8 cellular contexts compared by ENCODE assay signal in the genomic region with DNA sequence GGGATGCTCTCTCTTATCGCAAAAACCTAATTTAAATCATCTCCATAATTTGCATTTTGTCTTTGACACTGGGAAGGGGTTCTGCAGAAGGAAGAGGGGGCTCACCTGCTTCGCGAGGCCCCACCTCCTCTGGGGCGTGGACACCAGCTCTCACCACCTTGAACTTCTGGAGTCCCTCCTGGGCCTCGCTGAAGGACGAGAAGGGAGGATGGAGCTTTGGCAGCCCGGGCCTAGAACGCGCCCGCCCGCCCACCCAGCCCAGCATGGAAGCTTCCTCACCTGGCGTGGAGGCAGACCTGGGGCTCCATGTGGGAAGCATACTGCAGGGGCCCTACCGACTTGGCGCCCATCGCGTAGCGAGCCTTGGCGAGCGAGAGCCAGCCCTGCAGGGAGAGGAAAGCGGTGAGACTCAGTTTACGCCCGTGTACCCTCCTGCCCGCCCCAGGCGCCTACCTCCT. TPM values are rescaled to one million over a fixed set of nuclear protein-coding genes. Genes with fewer than 3 reads are reported as not detected.
DNase-seq lines count a peak whose midpoint lies in the region; ATAC-seq, FAIRE-seq and TF ChIP-seq lines count a peak whose summit lies in the region.

No MANE protein-coding gene starts in this region.

- H3K9me3 ChIP-seq in gastroesophageal sphincter (no peaks in the 10 kb centered on the region), gastrocnemius medialis (no peaks in the 10 kb centered on the region)

- DNase-seq in NCI-H748 (lab: John Stamatoyannopoulos, UW; ENCODE audit: unreplicated experiment) (peak; percentile 62), NCI-H748 treated with DMSO at 0.1 percent for 48 hours (lab: John Stamatoyannopoulos, UW) (no peak), WTC11 (ENCODE audit: low spot score) (no peak), gastrocnemius medialis (no peak), H54 (ENCODE audit: insufficient read length, low spot score) (no peak)

- H3K36me3 ChIP-seq in gastroesophageal sphincter, result peaks cover 0 to 61% of the 10 kb centered on the region in 2 donors
- peaks cover 0 to 31% of the 10 kb centered on the region in 2 donors for H3K36me3 ChIP-seq in gastrocnemius medialis

- 16 to 19% methylated on average over 3 to 6 of the region's 24 CpGs for WGBS in gastroesophageal sphincter (ENCODE audit: low coverage in 1 of 2), 2 donors

- intact Hi-C loops in gastrocnemius medialis (cut with DNase I; ENCODE audit: low total_unique reads), result loop anchor here (1.0 to 5.0 kb wide), 5 partner anchors 14 to 1331 kb away; a partner anchor contains a TSS

- H3K9me3 Mint-ChIP-seq in WTC11, result no peaks in the 10 kb centered on the region

- H3K27ac Mint-ChIP-seq in WTC11, result peak overlapping the region; percentile 98

- peaks cover 19% of the 10 kb centered on the region for H3K4me1 Mint-ChIP-seq in WTC11

- H3K27me3 Mint-ChIP-seq in WTC11 (ENCODE audit: low read depth), result peaks cover 4% of the 10 kb centered on the region; the same call in 1 of the 2 replicates

- no peak for FAIRE-seq in H54 (lab: Jason Lieb, UNC)

- CTCF ChIA-PET in WTC11 (lab: Charles Lee), result interaction anchor here (0.7 to 2.6 kb wide), 9 partner anchors 8 to 160 kb away, joined by 3 to 26 read pairs (median 7); a partner anchor contains a TSS

- H3K4me3 ChIP-seq in gastroesophageal sphincter (peak overlapping the region; percentile 62 to 70), gastrocnemius medialis (peak overlapping the region; percentile 73 to 99 (median 85))

- POLR2A ChIA-PET in WTC11 (lab: Charles Lee), result interaction anchor here (0.7 to 1.7 kb wide), 7 partner anchors 8 to 160 kb away, joined by 3 to 8 read pairs (median 4); a partner anchor contains a TSS

- H3K4me3 Mint-ChIP-seq in WTC11, result peak overlapping the region; percentile 100

- in situ Hi-C loops in gastrocnemius medialis (cut with MboI; ENCODE audit: low sequenced_read_pairs in 4 of 4), result loop anchor here in 3 of 4 donors (25.0 kb wide), 2 partner anchors 154 to 404 kb away; a partner anchor contains a TSS

- no peak for TF ChIP-seq EP300 in gastroesophageal sphincter (IDR thresholded peaks at IDR 0.05)

- H3K4me1 ChIP-seq in gastroesophageal sphincter (peaks cover 0 to 40% (median 16%) of the 10 kb centered on the region in 3 donors), gastrocnemius medialis (peaks cover 14 to 21% of the 10 kb centered on the region in 2 donors)

- ATAC-seq in HG03108 (IDR thresholded peaks at IDR 0.05; ENCODE audit: unreplicated experiment) (peak; percentile 4), WTC11 (peak; percentile 3), gastroesophageal sphincter (no peak), gastrocnemius medialis (no peak), HG03342 (IDR thresholded peaks at IDR 0.05; ENCODE audit: unreplicated experiment) (no peak)

- H3K27me3 ChIP-seq in gastroesophageal sphincter (no peaks in the 10 kb centered on the region), gastrocnemius medialis (no peaks in the 10 kb centered on the region)

- TF ChIP-seq CTCF in WTC11 (IDR thresholded peaks at IDR 0.05), result no peak
- TF ChIP-seq CTCF in gastroesophageal sphincter (IDR thresholded peaks at IDR 0.05), result no peak
- TF ChIP-seq CTCF in gastrocnemius medialis (IDR thresholded peaks at IDR 0.05 in 4 of 5, conservative IDR thresholded peaks at IDR 0.05 in 1 of 5), result no peak

- H3K27ac ChIP-seq in gastroesophageal sphincter (peak overlapping the region; percentile 84 to 96 (median 94)), gastrocnemius medialis (peak overlapping the region; percentile 87 to 91 (median 88))

- peaks cover 47% of the 10 kb centered on the region for H3K36me3 Mint-ChIP-seq in WTC11

- TF ChIP-seq POLR2A in gastroesophageal sphincter (IDR thresholded peaks at IDR 0.05), result no peak
- no peak for TF ChIP-seq POLR2A in gastrocnemius medialis (IDR thresholded peaks at IDR 0.05)
- no peak for TF ChIP-seq POLR2A in H54 (IDR thresholded peaks at IDR 0.05; ENCODE audit: low read depth, low read length)

TF ChIP-seq in WTC11, 78 proteins besides CTCF, POLR2A, EP300 and RAD21:
- TF ChIP-seq GTF2I (CRISPR knock-in tag; conservative IDR thresholded peaks at IDR 0.05) (no peak), CREM (CRISPR knock-in tag; IDR thresholded peaks at IDR 0.05) (0 out of 2 replicates have a peak, but pooled peaks have one; percentile 54), ZNF416 (CRISPR knock-in tag; IDR thresholded peaks at IDR 0.05) (peak; percentile 54; the same call in 1 of the 2 replicates)
- TF ChIP-seq, protein P1, sequence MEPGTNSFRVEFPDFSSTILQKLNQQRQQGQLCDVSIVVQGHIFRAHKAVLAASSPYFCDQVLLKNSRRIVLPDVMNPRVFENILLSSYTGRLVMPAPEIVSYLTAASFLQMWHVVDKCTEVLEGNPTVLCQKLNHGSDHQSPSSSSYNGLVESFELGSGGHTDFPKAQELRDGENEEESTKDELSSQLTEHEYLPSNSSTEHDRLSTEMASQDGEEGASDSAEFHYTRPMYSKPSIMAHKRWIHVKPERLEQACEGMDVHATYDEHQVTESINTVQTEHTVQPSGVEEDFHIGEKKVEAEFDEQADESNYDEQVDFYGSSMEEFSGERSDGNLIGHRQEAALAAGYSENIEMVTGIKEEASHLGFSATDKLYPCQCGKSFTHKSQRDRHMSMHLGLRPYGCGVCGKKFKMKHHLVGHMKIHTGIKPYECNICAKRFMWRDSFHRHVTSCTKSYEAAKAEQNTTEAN (CRISPR knock-in tag; IDR thresholded peaks at IDR 0.05), result no peak; the same call in 1 of the 2 replicates

RNA-seq across cellular contexts. Expression of a gene that starts 1.1 kb away (rescaled TPM):
- total RNA-seq in WTC11 (2021), result 80.4 to 89.2 TPM (median 85.2 TPM) in 3 replicates
- total RNA-seq in gastroesophageal sphincter, result 100 to 1,000 TPM in 3 of 4 donors, 10 to 100 TPM in 1; 78.8 to 143 (median 113) TPM
- 100 to 1,000 TPM; 114 to 179 (median 149) TPM for total RNA-seq in gastrocnemius medialis

RNA-seq across cellular contexts. Expression of a gene that starts 14.3 kb away (rescaled TPM):
- total RNA-seq in WTC11 (2021), result 15.7 to 21.8 TPM (median 21.0 TPM) in 3 replicates
- total RNA-seq in gastroesophageal sphincter, result 10 to 100 TPM; 34.6 to 53.8 (median 39.1) TPM
- total RNA-seq in gastrocnemius medialis, result 10 to 100 TPM in 1 of 4 donors, 1 to 10 TPM in 3; 3.0 to 15.2 (median 7.0) TPM

Comparison
In these comparisons a context has a peak if more than half of its experiments do, and no peak if none do; other contexts are left out.
1. ATAC-seq: peak in HG03108 (single experiment) and WTC11 (single experiment); none in gastroesophageal sphincter (single experiment), gastrocnemius medialis (0 of 2) and HG03342 (single experiment).